1 cellular context compared by ENCODE assay signal in genomic region chr17:78131172-78132085, GRCh38.
TF ChIP-seq lines count a peak whose summit lies in the region.

No MANE protein-coding gene starts in this region.

TF ChIP-seq in GM23338, 12 proteins besides CTCF, POLR2A, EP300 and RAD21 (continued from another document):
- TF ChIP-seq, protein P1, sequence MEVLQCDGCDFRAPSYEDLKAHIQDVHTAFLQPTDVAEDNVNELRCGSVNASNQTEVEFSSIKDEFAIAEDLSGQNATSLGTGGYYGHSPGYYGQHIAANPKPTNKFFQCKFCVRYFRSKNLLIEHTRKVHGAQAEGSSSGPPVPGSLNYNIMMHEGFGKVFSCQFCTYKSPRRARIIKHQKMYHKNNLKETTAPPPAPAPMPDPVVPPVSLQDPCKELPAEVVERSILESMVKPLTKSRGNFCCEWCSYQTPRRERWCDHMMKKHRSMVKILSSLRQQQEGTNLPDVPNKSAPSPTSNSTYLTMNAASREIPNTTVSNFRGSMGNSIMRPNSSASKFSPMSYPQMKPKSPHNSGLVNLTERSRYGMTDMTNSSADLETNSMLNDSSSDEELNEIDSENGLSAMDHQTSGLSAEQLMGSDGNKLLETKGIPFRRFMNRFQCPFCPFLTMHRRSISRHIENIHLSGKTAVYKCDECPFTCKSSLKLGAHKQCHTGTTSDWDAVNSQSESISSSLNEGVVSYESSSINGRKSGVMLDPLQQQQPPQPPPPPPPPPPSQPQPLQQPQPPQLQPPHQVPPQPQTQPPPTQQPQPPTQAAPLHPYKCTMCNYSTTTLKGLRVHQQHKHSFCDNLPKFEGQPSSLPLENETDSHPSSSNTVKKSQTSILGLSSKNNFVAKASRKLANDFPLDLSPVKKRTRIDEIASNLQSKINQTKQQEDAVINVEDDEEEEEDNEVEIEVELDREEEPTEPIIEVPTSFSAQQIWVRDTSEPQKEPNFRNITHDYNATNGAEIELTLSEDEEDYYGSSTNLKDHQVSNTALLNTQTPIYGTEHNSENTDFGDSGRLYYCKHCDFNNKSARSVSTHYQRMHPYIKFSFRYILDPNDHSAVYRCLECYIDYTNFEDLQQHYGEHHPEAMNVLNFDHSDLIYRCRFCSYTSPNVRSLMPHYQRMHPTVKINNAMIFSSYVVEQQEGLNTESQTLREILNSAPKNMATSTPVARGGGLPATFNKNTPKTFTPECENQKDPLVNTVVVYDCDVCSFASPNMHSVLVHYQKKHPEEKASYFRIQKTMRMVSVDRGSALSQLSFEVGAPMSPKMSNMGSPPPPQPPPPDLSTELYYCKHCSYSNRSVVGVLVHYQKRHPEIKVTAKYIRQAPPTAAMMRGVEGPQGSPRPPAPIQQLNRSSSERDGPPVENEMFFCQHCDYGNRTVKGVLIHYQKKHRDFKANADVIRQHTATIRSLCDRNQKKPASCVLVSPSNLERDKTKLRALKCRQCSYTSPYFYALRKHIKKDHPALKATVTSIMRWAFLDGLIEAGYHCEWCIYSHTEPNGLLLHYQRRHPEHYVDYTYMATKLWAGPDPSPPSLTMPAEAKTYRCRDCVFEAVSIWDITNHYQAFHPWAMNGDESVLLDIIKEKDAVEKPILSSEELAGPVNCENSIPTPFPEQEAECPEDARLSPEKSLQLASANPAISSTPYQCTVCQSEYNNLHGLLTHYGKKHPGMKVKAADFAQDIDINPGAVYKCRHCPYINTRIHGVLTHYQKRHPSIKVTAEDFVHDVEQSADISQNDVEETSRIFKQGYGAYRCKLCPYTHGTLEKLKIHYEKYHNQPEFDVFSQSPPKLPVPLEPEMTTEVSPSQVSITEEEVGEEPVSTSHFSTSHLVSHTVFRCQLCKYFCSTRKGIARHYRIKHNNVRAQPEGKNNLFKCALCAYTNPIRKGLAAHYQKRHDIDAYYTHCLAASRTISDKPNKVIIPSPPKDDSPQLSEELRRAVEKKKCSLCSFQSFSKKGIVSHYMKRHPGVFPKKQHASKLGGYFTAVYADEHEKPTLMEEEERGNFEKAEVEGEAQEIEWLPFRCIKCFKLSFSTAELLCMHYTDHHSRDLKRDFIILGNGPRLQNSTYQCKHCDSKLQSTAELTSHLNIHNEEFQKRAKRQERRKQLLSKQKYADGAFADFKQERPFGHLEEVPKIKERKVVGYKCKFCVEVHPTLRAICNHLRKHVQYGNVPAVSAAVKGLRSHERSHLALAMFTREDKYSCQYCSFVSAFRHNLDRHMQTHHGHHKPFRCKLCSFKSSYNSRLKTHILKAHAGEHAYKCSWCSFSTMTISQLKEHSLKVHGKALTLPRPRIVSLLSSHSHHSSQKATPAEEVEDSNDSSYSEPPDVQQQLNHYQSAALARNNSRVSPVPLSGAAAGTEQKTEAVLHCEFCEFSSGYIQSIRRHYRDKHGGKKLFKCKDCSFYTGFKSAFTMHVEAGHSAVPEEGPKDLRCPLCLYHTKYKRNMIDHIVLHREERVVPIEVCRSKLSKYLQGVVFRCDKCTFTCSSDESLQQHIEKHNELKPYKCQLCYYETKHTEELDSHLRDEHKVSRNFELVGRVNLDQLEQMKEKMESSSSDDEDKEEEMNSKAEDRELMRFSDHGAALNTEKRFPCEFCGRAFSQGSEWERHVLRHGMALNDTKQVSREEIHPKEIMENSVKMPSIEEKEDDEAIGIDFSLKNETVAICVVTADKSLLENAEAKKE (CRISPR knock-in tag; IDR thresholded peaks at IDR 0.05) = no peak
- TF ChIP-seq ZNF331 (CRISPR knock-in tag; IDR thresholded peaks at IDR 0.05; ENCODE audit: low read depth) = no peak
TF ChIP-seq in GM23338: peak in this region for 0.
